Comparison of ENCODE assay signal across 15 cellular contexts in genomic region chr1:223017291-223017690, GRCh38.
"Had no signal": no experiment of that assay in that cellular context is flagged by ENCODE, and none has a peak within 500 bp of the region (broad histone marks: within the 10 kb centered on the region; RNA-seq: fewer than 3 reads in every experiment).

No MANE protein-coding gene starts in this region.

- H3K36me3 Mint-ChIP-seq: activated naive CD4-positive, alpha-beta T cell treated with anti-CD3 and anti-CD28 coated beads, Interleukin-2, amount 50 U/mL, for 72 hours; immature natural killer cell; natural killer cell had no signal

- H3K27me3 ChIP-seq: suprapubic skin had no signal

- H3K4me1 Mint-ChIP-seq: immature natural killer cell, natural killer cell had no signal

- H3K9me3 ChIP-seq: suprapubic skin had no signal

- H3K27me3 Mint-ChIP-seq: type B pancreatic cell had no signal

- H3K36me3 ChIP-seq: suprapubic skin had no signal

- DNase-seq: activated CD4-positive, alpha-beta T cell treated with anti-CD3 and anti-CD28 coated beads for 4 hours; activated CD8-positive, alpha-beta T cell treated with anti-CD3 and anti-CD28 coated beads for 36 hours; activated effector memory CD4-positive, alpha-beta T cell treated with anti-CD3 and anti-CD28 coated beads, Interleukin-2, amount 50 U/mL, for 16 hours; activated T-cell treated with anti-CD3 and anti-CD28 coated beads, Interleukin-2, amount 50 U/mL, for 48 hours; caudate nucleus; foreskin fibroblast; immature natural killer cell; natural killer cell; nucleus accumbens; stimulated activated naive CD8-positive, alpha-beta T cell treated with anti-CD3 and anti-CD28 coated beads, Interleukin-15, Interleukin-2, amounts not matched to agents 100 U/mL and 50 U/mL, for 24 hours had no signal

- H3K27ac ChIP-seq: suprapubic skin, VCaP had no signal

- H3K4me1 ChIP-seq: suprapubic skin had no signal

- H3K9me3 Mint-ChIP-seq: activated CD8-positive, alpha-beta T cell treated with anti-CD3 and anti-CD28 coated beads for 36 hours; activated naive CD4-positive, alpha-beta T cell treated with anti-CD3 and anti-CD28 coated beads, Interleukin-2, amount 50 U/mL, for 72 hours; immature natural killer cell; natural killer cell had no signal

- H3K4me3 ChIP-seq: smooth muscle cell, suprapubic skin had no signal

- H3K4me2 ChIP-seq: smooth muscle cell had no signal

- ATAC-seq: activated CD8-positive, alpha-beta T cell treated with anti-CD3 and anti-CD28 coated beads for 36 hours; activated naive CD4-positive, alpha-beta T cell treated with anti-CD3 and anti-CD28 coated beads, Interleukin-2, amount 50 U/mL, for 72 hours; natural killer cell; stimulated activated naive CD8-positive, alpha-beta T cell treated with anti-CD3 and anti-CD28 coated beads, Interleukin-15, Interleukin-2, amounts not matched to agents 100 U/mL and 50 U/mL, for 24 hours had no signal

- H3K27ac Mint-ChIP-seq: activated CD8-positive, alpha-beta T cell treated with anti-CD3 and anti-CD28 coated beads for 36 hours; immature natural killer cell; natural killer cell; type B pancreatic cell had no signal

- H3K4me3 Mint-ChIP-seq: activated CD8-positive, alpha-beta T cell treated with anti-CD3 and anti-CD28 coated beads for 36 hours; immature natural killer cell; natural killer cell; type B pancreatic cell had no signal
